In genomic region chr12:48351022-48351708, GRCh38 we compare ENCODE assay signal across 1 cellular context.
TF ChIP-seq lines count a peak whose summit lies in the region.

No MANE protein-coding gene starts in this region.

TF ChIP-seq in HEK293, 187 proteins besides CTCF, POLR2A, EP300 and RAD21 (continued from another document):
- TF ChIP-seq, protein P1, sequence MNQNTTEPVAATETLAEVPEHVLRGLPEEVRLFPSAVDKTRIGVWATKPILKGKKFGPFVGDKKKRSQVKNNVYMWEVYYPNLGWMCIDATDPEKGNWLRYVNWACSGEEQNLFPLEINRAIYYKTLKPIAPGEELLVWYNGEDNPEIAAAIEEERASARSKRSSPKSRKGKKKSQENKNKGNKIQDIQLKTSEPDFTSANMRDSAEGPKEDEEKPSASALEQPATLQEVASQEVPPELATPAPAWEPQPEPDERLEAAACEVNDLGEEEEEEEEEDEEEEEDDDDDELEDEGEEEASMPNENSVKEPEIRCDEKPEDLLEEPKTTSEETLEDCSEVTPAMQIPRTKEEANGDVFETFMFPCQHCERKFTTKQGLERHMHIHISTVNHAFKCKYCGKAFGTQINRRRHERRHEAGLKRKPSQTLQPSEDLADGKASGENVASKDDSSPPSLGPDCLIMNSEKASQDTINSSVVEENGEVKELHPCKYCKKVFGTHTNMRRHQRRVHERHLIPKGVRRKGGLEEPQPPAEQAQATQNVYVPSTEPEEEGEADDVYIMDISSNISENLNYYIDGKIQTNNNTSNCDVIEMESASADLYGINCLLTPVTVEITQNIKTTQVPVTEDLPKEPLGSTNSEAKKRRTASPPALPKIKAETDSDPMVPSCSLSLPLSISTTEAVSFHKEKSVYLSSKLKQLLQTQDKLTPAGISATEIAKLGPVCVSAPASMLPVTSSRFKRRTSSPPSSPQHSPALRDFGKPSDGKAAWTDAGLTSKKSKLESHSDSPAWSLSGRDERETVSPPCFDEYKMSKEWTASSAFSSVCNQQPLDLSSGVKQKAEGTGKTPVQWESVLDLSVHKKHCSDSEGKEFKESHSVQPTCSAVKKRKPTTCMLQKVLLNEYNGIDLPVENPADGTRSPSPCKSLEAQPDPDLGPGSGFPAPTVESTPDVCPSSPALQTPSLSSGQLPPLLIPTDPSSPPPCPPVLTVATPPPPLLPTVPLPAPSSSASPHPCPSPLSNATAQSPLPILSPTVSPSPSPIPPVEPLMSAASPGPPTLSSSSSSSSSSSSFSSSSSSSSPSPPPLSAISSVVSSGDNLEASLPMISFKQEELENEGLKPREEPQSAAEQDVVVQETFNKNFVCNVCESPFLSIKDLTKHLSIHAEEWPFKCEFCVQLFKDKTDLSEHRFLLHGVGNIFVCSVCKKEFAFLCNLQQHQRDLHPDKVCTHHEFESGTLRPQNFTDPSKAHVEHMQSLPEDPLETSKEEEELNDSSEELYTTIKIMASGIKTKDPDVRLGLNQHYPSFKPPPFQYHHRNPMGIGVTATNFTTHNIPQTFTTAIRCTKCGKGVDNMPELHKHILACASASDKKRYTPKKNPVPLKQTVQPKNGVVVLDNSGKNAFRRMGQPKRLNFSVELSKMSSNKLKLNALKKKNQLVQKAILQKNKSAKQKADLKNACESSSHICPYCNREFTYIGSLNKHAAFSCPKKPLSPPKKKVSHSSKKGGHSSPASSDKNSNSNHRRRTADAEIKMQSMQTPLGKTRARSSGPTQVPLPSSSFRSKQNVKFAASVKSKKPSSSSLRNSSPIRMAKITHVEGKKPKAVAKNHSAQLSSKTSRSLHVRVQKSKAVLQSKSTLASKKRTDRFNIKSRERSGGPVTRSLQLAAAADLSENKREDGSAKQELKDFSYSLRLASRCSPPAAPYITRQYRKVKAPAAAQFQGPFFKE (tag by site-specific recombination; IDR thresholded peaks at IDR 0.05; ENCODE audit: borderline replicate concordance): no peak
- TF ChIP-seq KLF16 (tag by site-specific recombination; IDR thresholded peaks at IDR 0.05): peak; percentile 45; the same call in 1 of the 2 replicates
- peak; percentile 72; the same call in 1 of the 2 replicates for TF ChIP-seq ZNF324 (tag by site-specific recombination; IDR thresholded peaks at IDR 0.05)
- TF ChIP-seq TSHZ1 (tag by site-specific recombination; IDR thresholded peaks at IDR 0.05; ENCODE audit: borderline replicate concordance): no peak
- TF ChIP-seq ZBTB48 (tag by site-specific recombination; IDR thresholded peaks at IDR 0.05): 0 out of 2 replicates have a peak, but pooled peaks have one; percentile 17
- no peak for TF ChIP-seq ZNF366 (tag by site-specific recombination; conservative IDR thresholded peaks at IDR 0.05)
- TF ChIP-seq ZNF302 (tag by site-specific recombination; IDR thresholded peaks at IDR 0.05; ENCODE audit: low read depth): no peak
